ENCODE assay signal across 11 cellular contexts in genomic region chr1:246794261-246795093, GRCh38.
DNase-seq lines count a peak whose midpoint lies in the region; ATAC-seq and TF ChIP-seq lines count a peak whose summit lies in the region.
"Had no signal": no experiment of that assay in that cellular context is flagged by ENCODE, and none has a peak within 500 bp of the region (broad histone marks: within the 10 kb centered on the region; RNA-seq: fewer than 3 reads in every experiment).

No MANE protein-coding gene starts in this region.

- peak; percentile 18 for ATAC-seq in stimulated activated naive CD8-positive, alpha-beta T cell treated with anti-CD3 and anti-CD28 coated beads, Interleukin-15, amount 100 ng/mL, for 72 hours
- ATAC-seq in stimulated activated naive CD8-positive, alpha-beta T cell treated with anti-CD3 and anti-CD28 coated beads, Interleukin-15, Interleukin-2, amounts not matched to agents 100 U/mL and 50 U/mL, for 24 hours: no peak
- peak; percentile 5 for ATAC-seq in left ventricle myocardium superior
- no peak for ATAC-seq in HG03520 (IDR thresholded peaks at IDR 0.05; ENCODE audit: unreplicated experiment)
- ATAC-seq: activated CD4-positive, CD25-positive, alpha-beta regulatory T cell treated with anti-CD3 and anti-CD28 coated beads, Interleukin-2, amount 50 U/mL, for 24 hours had no signal

- no peak overlapping the region for H3K27ac ChIP-seq in SK-N-SH (ENCODE audit: low read depth in 2 of 2, low read length in 1 of 2)

- H3F3A ChIP-seq in SK-N-SH (replicated peaks; ENCODE audit: insufficient read depth): no peaks in the 10 kb centered on the region

- H3K27me3 ChIP-seq in SK-N-SH (ENCODE audit: insufficient read depth): no peaks in the 10 kb centered on the region

- TF ChIP-seq RAD21 in SK-N-SH (IDR thresholded peaks at IDR 0.05; ENCODE audit: low read length): no peak

- WGBS in SK-N-SH (ENCODE audit: low lambda C conversion rate): 69% methylated on average over 16 of the region's 18 CpGs

- no peak overlapping the region for H3K9ac ChIP-seq in SK-N-SH

- H3K4me1 ChIP-seq in SK-N-SH (ENCODE audit: control insufficient read depth in 1 of 2, insufficient read depth in 2 of 2, low read depth in 1 of 2, low read length in 1 of 2): peaks cover 0 to 5% of the 10 kb centered on the region in 2 experiments; a peak in 2 of 4 replicates

- no peak overlapping the region for H3K27ac Mint-ChIP-seq in stimulated activated naive CD8-positive, alpha-beta T cell treated with anti-CD3 and anti-CD28 coated beads, Interleukin-15, amount 100 ng/mL, for 72 hours
- H3K27ac Mint-ChIP-seq: mesothelial cell of epicardium had no signal

- intact Hi-C loops in left ventricle myocardium superior (cut with micrococcal nuclease): no loop called here

- no peaks in the 10 kb centered on the region for H4K20me1 ChIP-seq in SK-N-SH (ENCODE audit: insufficient read depth)

- no peak overlapping the region for H3K4me2 ChIP-seq in SK-N-SH

- TF ChIP-seq EP300 in SK-N-SH (IDR thresholded peaks at IDR 0.05; ENCODE audit: borderline replicate concordance in 1 of 2, low read depth in 1 of 2, low read length in 1 of 2): no peak

- TF ChIP-seq CTCF in SK-N-SH (IDR thresholded peaks at IDR 0.05): no peak

- no peaks in the 10 kb centered on the region for H3K9me2 ChIP-seq in SK-N-SH

- H3K9me3 Mint-ChIP-seq in stimulated activated naive CD8-positive, alpha-beta T cell treated with anti-CD3 and anti-CD28 coated beads, Interleukin-15, amount 100 ng/mL, for 72 hours: no peaks in the 10 kb centered on the region
- H3K9me3 Mint-ChIP-seq: mesothelial cell of epicardium had no signal

- DNase-seq in stimulated activated naive CD8-positive, alpha-beta T cell treated with anti-CD3 and anti-CD28 coated beads, Interleukin-15, amount 100 ng/mL, for 72 hours: no peak
- no peak for DNase-seq in stimulated activated naive CD8-positive, alpha-beta T cell treated with anti-CD3 and anti-CD28 coated beads, Interleukin-15, Interleukin-2, amounts not matched to agents 100 U/mL and 50 U/mL, for 24 hours
- DNase-seq in SK-N-SH: peak; percentile 56
- no peak for DNase-seq in left ventricle myocardium superior
- DNase-seq in hippocampal formation (lab: John Stamatoyannopoulos, UW): no peak
- no peak for DNase-seq in NCI-H446 (lab: John Stamatoyannopoulos, UW)
- DNase-seq in NCI-H2029 (lab: John Stamatoyannopoulos, UW): no peak
- DNase-seq: erythroblast had no signal

- CTCF ChIA-PET in SK-N-SH (lab: Yijun Ruan, JAX): interaction anchor here (0.6 kb wide), 1 partner anchor 167 kb away, joined by 3 read pairs; no protein-coding TSS in a partner anchor

- H2AFZ ChIP-seq in SK-N-SH (ENCODE audit: low read depth): no peak overlapping the region

- H3K36me3 ChIP-seq in SK-N-SH (replicated peaks in 1 of 2; ENCODE audit: control insufficient read depth in 1 of 2, insufficient read depth in 2 of 2, low read length in 1 of 2): no peaks in the 10 kb centered on the region

- no peaks in the 10 kb centered on the region for H3K79me2 ChIP-seq in SK-N-SH (ENCODE audit: insufficient read depth)

- peaks cover 6% of the 10 kb centered on the region for H3K4me1 Mint-ChIP-seq in stimulated activated naive CD8-positive, alpha-beta T cell treated with anti-CD3 and anti-CD28 coated beads, Interleukin-15, amount 100 ng/mL, for 72 hours

- H3K27me3 Mint-ChIP-seq in stimulated activated naive CD8-positive, alpha-beta T cell treated with anti-CD3 and anti-CD28 coated beads, Interleukin-15, amount 100 ng/mL, for 72 hours: peaks cover 19% of the 10 kb centered on the region

- H3K4me3 ChIP-seq in SK-N-SH (ENCODE audit: low read depth in 2 of 2, low read length in 1 of 2): no peak overlapping the region

- no peaks in the 10 kb centered on the region for H3K9me3 ChIP-seq in SK-N-SH

- POLR2A ChIA-PET in SK-N-SH (lab: Yijun Ruan, JAX): interaction anchor here (0.8 kb wide), 1 partner anchor 137 kb away, joined by 3 read pairs; the partner anchor contains the start of gene AHCTF1

- no peak overlapping the region for H3K4me3 Mint-ChIP-seq in stimulated activated naive CD8-positive, alpha-beta T cell treated with anti-CD3 and anti-CD28 coated beads, Interleukin-15, amount 100 ng/mL, for 72 hours
- H3K4me3 Mint-ChIP-seq: mesothelial cell of epicardium had no signal

TF ChIP-seq in SK-N-SH, 30 proteins besides CTCF, POLR2A, EP300 and RAD21:
- TF ChIP-seq EZH2phosphoT487 (IDR thresholded peaks at IDR 0.05; ENCODE audit: borderline replicate concordance, low read depth) (no peak), USF1 (IDR thresholded peaks at IDR 0.05; ENCODE audit: borderline replicate concordance, low read depth) (no peak), POLR2AphosphoS5 (IDR thresholded peaks at IDR 0.05; ENCODE audit: low read depth, low read length) (no peak), RXRA (IDR thresholded peaks at IDR 0.05; ENCODE audit: borderline replicate concordance, low read depth) (no peak), RFX5 (IDR thresholded peaks at IDR 0.05; ENCODE audit: low read length) (no peak), REST (IDR thresholded peaks at IDR 0.05; ENCODE audit: low read depth, low read length) (no peak), TEAD4 (IDR thresholded peaks at IDR 0.05; ENCODE audit: borderline replicate concordance, insufficient read depth) (no peak)

Comparison
In these comparisons a context has a peak if more than half of its experiments do, and no peak if none do; other contexts are left out.
1. ATAC-seq: peak in stimulated activated naive CD8-positive, alpha-beta T cell treated with anti-CD3 and anti-CD28 coated beads, Interleukin-15, amount 100 ng/mL, for 72 hours (single experiment) and left ventricle myocardium superior (single experiment); none in stimulated activated naive CD8-positive, alpha-beta T cell treated with anti-CD3 and anti-CD28 coated beads, Interleukin-15, Interleukin-2, amounts not matched to agents 100 U/mL and 50 U/mL, for 24 hours (single experiment) and HG03520 (single experiment).